In the genomic region with DNA sequence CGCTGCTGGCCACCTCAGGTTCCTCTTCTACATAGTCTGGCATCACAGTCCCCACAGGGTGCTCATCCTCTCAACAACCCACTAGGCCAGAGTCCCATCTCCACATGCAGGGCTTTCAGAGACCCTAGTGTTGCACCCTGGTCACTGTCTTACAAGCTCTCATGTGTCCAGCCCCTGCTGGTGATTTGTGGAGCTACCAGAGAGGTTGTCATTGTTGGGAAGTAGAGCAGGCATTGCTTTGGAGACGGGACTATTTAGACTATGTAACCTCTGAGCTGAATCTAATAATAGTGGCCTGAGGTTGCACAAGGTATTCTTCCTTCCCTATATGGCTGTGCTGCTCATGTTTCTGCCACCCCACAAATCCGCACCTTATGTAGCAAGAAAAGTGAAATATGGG, we compare ENCODE assay signal across 1 cellular context.
TF ChIP-seq lines count a peak whose summit lies in the region.

No MANE protein-coding gene starts in this region.

TF ChIP-seq in SK-N-SH, 30 proteins besides CTCF, POLR2A, EP300 and RAD21 (continued from another document):
- TF ChIP-seq FOXJ3 (CRISPR knock-in tag; IDR thresholded peaks at IDR 0.05), result no peak
- TF ChIP-seq, protein P1, sequence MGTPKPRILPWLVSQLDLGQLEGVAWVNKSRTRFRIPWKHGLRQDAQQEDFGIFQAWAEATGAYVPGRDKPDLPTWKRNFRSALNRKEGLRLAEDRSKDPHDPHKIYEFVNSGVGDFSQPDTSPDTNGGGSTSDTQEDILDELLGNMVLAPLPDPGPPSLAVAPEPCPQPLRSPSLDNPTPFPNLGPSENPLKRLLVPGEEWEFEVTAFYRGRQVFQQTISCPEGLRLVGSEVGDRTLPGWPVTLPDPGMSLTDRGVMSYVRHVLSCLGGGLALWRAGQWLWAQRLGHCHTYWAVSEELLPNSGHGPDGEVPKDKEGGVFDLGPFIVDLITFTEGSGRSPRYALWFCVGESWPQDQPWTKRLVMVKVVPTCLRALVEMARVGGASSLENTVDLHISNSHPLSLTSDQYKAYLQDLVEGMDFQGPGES (IDR thresholded peaks at IDR 0.05; ENCODE audit: low read depth, low read length), result no peak
- no peak for TF ChIP-seq GABPA (IDR thresholded peaks at IDR 0.05; ENCODE audit: low read depth)
- TF ChIP-seq, protein P2, sequence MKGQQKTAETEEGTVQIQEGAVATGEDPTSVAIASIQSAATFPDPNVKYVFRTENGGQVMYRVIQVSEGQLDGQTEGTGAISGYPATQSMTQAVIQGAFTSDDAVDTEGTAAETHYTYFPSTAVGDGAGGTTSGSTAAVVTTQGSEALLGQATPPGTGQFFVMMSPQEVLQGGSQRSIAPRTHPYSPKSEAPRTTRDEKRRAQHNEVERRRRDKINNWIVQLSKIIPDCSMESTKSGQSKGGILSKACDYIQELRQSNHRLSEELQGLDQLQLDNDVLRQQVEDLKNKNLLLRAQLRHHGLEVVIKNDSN (IDR thresholded peaks at IDR 0.05; ENCODE audit: borderline replicate concordance, low read depth), result no peak
- no peak for TF ChIP-seq MEF2A (IDR thresholded peaks at IDR 0.05; ENCODE audit: borderline replicate concordance, low read depth)
- TF ChIP-seq EZH2phosphoT487 (IDR thresholded peaks at IDR 0.05; ENCODE audit: borderline replicate concordance, low read depth), result no peak
- no peak for TF ChIP-seq FOXM1 (IDR thresholded peaks at IDR 0.05; ENCODE audit: low read depth)
TF ChIP-seq in SK-N-SH: peak in this region for 0.
